Comparison of ENCODE assay signal across 1 cellular context in genomic region chr16:21300309-21301167, GRCh38.
TF ChIP-seq lines count a peak whose summit lies in the region.

No MANE protein-coding gene starts in this region.

TF ChIP-seq in HepG2, 621 proteins besides CTCF, POLR2A, EP300 and RAD21 (continued from another document and continues in another):
- TF ChIP-seq, protein P1, sequence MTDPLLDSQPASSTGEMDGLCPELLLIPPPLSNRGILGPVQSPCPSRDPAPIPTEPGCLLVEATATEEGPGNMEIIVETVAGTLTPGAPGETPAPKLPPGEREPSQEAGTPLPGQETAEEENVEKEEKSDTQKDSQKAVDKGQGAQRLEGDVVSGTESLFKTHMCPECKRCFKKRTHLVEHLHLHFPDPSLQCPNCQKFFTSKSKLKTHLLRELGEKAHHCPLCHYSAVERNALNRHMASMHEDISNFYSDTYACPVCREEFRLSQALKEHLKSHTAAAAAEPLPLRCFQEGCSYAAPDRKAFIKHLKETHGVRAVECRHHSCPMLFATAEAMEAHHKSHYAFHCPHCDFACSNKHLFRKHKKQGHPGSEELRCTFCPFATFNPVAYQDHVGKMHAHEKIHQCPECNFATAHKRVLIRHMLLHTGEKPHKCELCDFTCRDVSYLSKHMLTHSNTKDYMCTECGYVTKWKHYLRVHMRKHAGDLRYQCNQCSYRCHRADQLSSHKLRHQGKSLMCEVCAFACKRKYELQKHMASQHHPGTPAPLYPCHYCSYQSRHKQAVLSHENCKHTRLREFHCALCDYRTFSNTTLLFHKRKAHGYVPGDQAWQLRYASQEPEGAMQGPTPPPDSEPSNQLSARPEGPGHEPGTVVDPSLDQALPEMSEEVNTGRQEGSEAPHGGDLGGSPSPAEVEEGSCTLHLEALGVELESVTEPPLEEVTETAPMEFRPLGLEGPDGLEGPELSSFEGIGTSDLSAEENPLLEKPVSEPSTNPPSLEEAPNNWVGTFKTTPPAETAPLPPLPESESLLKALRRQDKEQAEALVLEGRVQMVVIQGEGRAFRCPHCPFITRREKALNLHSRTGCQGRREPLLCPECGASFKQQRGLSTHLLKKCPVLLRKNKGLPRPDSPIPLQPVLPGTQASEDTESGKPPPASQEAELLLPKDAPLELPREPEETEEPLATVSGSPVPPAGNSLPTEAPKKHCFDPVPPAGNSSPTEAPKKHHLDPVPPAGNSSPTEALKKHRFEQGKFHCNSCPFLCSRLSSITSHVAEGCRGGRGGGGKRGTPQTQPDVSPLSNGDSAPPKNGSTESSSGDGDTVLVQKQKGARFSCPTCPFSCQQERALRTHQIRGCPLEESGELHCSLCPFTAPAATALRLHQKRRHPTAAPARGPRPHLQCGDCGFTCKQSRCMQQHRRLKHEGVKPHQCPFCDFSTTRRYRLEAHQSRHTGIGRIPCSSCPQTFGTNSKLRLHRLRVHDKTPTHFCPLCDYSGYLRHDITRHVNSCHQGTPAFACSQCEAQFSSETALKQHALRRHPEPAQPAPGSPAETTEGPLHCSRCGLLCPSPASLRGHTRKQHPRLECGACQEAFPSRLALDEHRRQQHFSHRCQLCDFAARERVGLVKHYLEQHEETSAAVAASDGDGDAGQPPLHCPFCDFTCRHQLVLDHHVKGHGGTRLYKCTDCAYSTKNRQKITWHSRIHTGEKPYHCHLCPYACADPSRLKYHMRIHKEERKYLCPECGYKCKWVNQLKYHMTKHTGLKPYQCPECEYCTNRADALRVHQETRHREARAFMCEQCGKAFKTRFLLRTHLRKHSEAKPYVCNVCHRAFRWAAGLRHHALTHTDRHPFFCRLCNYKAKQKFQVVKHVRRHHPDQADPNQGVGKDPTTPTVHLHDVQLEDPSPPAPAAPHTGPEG (CRISPR knock-in tag; IDR thresholded peaks at IDR 0.05): no peak
- TF ChIP-seq TBX2 (CRISPR knock-in tag; IDR thresholded peaks at IDR 0.05; ENCODE audit: borderline replicate concordance) (peak; percentile 78; the same call in 1 of the 2 replicates), ZNF780A (CRISPR knock-in tag; IDR thresholded peaks at IDR 0.05) (0 out of 2 replicates have a peak, but pooled peaks have one; percentile 13), SRSF9 (IDR thresholded peaks at IDR 0.05; ENCODE audit: borderline replicate concordance, insufficient read depth, low read depth, low read length, poor library complexity, severe bottlenecking) (no peak), REXO4 (CRISPR knock-in tag; IDR thresholded peaks at IDR 0.05; ENCODE audit: borderline replicate concordance) (peak; percentile 74; the same call in 1 of the 2 replicates), ZNF160 (CRISPR knock-in tag; IDR thresholded peaks at IDR 0.05) (0 out of 2 replicates have a peak, but pooled peaks have one; percentile 12), SATB2 (CRISPR knock-in tag; IDR thresholded peaks at IDR 0.05) (0 out of 2 replicates have a peak, but pooled peaks have one; percentile 12), ZNF232 (CRISPR knock-in tag; IDR thresholded peaks at IDR 0.05; ENCODE audit: borderline replicate concordance) (no peak; the same call in 1 of the 2 replicates), CEBPB (IDR thresholded peaks at IDR 0.05; ENCODE audit: borderline replicate concordance, low read depth, low read length) (no peak), MXD1 (CRISPR knock-in tag; IDR thresholded peaks at IDR 0.05) (no peak), KDM2A (CRISPR knock-in tag; IDR thresholded peaks at IDR 0.05; ENCODE audit: borderline replicate concordance, low read depth) (peak; percentile 93), MEIS2 (CRISPR knock-in tag; IDR thresholded peaks at IDR 0.05) (peak; percentile 30; the same call in 1 of the 2 replicates), RNF219 (CRISPR knock-in tag; IDR thresholded peaks at IDR 0.05) (no peak), ZSCAN9 (CRISPR knock-in tag; IDR thresholded peaks at IDR 0.05; ENCODE audit: borderline replicate concordance) (peak; percentile 95; the same call in 1 of the 2 replicates), BRF2 (CRISPR knock-in tag; IDR thresholded peaks at IDR 0.05) (peak; percentile 83; the same call in 1 of the 2 replicates), ZNF432 (CRISPR knock-in tag; IDR thresholded peaks at IDR 0.05; ENCODE audit: borderline replicate concordance) (no peak), HNRNPK (IDR thresholded peaks at IDR 0.05; ENCODE audit: low read depth, low read length, poor library complexity, severe bottlenecking) (no peak), CERS6 (CRISPR knock-in tag; IDR thresholded peaks at IDR 0.05) (no peak), MAZ (IDR thresholded peaks at IDR 0.05; ENCODE audit: borderline replicate concordance, low read depth, low read length) (peak; percentile 81; the same call in 1 of the 2 replicates), MAZ (CRISPR knock-in tag; IDR thresholded peaks at IDR 0.05; ENCODE audit: low read depth) (peak; percentile 83), RBM39 (IDR thresholded peaks at IDR 0.05; ENCODE audit: low read depth, low read length, poor library complexity, severe bottlenecking) (no peak), POLR2AphosphoS2 (IDR thresholded peaks at IDR 0.05; ENCODE audit: low read depth, low read length) (no peak), TEAD3 (CRISPR knock-in tag; optimal IDR thresholded peaks at IDR 0.05; ENCODE audit: borderline replicate concordance) (peak; percentile 94), ZNF652 (CRISPR knock-in tag; IDR thresholded peaks at IDR 0.05; ENCODE audit: borderline replicate concordance, low read depth) (peak; percentile 70; the same call in 1 of the 2 replicates), ZFP91 (CRISPR knock-in tag; IDR thresholded peaks at IDR 0.05; ENCODE audit: borderline replicate concordance) (peak; percentile 66; the same call in 1 of the 2 replicates), ATF3 (CRISPR knock-in tag; IDR thresholded peaks at IDR 0.05) (peak; percentile 70), CCAR2 (optimal IDR thresholded peaks at IDR 0.05; ENCODE audit: low read depth, low read length) (no peak), ZNF556 (CRISPR knock-in tag; IDR thresholded peaks at IDR 0.05; ENCODE audit: borderline replicate concordance) (peak; percentile 87; the same call in 1 of the 2 replicates), SIN3B (IDR thresholded peaks at IDR 0.05; ENCODE audit: low read length) (peak; percentile 73; the same call in 1 of the 2 replicates), MBD4 (IDR thresholded peaks at IDR 0.05; ENCODE audit: borderline replicate concordance, low read length) (no peak), ZNF331 (CRISPR knock-in tag; IDR thresholded peaks at IDR 0.05) (peak; percentile 95), ZFYVE20 (CRISPR knock-in tag; IDR thresholded peaks at IDR 0.05; ENCODE audit: borderline replicate concordance, low read depth) (no peak), TEAD2 (CRISPR knock-in tag; IDR thresholded peaks at IDR 0.05) (no peak), PBX2 (CRISPR knock-in tag; IDR thresholded peaks at IDR 0.05) (no peak), GPN1 (CRISPR knock-in tag; IDR thresholded peaks at IDR 0.05; ENCODE audit: borderline replicate concordance) (no peak), ZFP82 (CRISPR knock-in tag; IDR thresholded peaks at IDR 0.05; ENCODE audit: borderline replicate concordance) (no peak)
- TF ChIP-seq, protein P2, sequence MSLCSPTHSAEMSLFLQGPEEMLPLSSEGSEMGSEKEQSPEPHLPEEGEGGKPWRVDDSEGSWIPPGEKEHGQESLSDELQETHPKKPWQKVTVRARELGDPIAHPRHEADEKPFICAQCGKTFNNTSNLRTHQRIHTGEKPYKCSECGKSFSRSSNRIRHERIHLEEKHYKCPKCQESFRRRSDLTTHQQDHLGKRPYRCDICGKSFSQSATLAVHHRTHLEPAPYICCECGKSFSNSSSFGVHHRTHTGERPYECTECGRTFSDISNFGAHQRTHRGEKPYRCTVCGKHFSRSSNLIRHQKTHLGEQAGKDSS (CRISPR knock-in tag; IDR thresholded peaks at IDR 0.05; ENCODE audit: borderline replicate concordance, low read depth): peak; percentile 92; the same call in 1 of the 2 replicates
- TF ChIP-seq, protein P3, sequence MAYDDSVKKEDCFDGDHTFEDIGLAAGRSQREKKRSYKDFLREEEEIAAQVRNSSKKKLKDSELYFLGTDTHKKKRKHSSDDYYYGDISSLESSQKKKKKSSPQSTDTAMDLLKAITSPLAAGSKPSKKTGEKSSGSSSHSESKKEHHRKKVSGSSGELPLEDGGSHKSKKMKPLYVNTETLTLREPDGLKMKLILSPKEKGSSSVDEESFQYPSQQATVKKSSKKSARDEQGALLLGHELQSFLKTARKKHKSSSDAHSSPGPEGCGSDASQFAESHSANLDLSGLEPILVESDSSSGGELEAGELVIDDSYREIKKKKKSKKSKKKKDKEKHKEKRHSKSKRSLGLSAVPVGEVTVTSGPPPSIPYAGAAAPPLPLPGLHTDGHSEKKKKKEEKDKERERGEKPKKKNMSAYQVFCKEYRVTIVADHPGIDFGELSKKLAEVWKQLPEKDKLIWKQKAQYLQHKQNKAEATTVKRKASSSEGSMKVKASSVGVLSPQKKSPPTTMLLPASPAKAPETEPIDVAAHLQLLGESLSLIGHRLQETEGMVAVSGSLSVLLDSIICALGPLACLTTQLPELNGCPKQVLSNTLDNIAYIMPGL (CRISPR knock-in tag; IDR thresholded peaks at IDR 0.05; ENCODE audit: borderline replicate concordance in 1 of 2, low read depth in 1 of 2): peak; percentile 80 to 99
- TF ChIP-seq, protein P4, sequence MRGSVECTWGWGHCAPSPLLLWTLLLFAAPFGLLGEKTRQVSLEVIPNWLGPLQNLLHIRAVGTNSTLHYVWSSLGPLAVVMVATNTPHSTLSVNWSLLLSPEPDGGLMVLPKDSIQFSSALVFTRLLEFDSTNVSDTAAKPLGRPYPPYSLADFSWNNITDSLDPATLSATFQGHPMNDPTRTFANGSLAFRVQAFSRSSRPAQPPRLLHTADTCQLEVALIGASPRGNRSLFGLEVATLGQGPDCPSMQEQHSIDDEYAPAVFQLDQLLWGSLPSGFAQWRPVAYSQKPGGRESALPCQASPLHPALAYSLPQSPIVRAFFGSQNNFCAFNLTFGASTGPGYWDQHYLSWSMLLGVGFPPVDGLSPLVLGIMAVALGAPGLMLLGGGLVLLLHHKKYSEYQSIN (CRISPR knock-in tag; IDR thresholded peaks at IDR 0.05; ENCODE audit: borderline replicate concordance): no peak; the same call in 1 of the 2 replicates
- TF ChIP-seq, protein P5, sequence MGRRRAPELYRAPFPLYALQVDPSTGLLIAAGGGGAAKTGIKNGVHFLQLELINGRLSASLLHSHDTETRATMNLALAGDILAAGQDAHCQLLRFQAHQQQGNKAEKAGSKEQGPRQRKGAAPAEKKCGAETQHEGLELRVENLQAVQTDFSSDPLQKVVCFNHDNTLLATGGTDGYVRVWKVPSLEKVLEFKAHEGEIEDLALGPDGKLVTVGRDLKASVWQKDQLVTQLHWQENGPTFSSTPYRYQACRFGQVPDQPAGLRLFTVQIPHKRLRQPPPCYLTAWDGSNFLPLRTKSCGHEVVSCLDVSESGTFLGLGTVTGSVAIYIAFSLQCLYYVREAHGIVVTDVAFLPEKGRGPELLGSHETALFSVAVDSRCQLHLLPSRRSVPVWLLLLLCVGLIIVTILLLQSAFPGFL (CRISPR knock-in tag; IDR thresholded peaks at IDR 0.05): no peak
